ENCODE assay signal across 18 cellular contexts in the genomic region with DNA sequence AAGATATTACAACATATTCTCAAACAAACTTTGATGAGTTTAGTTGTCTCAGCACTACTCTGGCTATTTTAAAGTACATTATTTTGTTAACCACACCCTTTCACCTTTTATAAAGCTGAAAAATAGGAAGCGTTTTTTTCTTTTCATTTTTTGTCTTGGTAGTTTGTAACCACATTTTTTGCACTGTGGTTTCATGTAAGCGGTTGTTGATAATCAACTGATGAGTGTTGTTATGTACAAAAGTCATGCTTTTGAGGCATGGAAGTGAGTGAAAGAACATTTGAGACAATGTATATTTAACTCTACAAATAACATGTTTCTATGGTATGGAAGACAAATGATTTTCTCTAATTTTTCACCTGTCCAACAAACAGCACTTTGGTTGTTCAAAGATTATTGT. TPM values are rescaled to one million over a fixed set of nuclear protein-coding genes. Genes with fewer than 3 reads are reported as not detected.
DNase-seq lines count a peak whose midpoint lies in the region; ATAC-seq, FAIRE-seq and TF ChIP-seq lines count a peak whose summit lies in the region.
"Had no signal": no experiment of that assay in that cellular context is flagged by ENCODE, and none has a peak within 500 bp of the region (broad histone marks: within the 10 kb centered on the region; RNA-seq: fewer than 3 reads in every experiment).

No MANE protein-coding gene starts in this region.

- H3K4me3 Mint-ChIP-seq in T-helper 17 cell, result peak overlapping the region; percentile 51
- H3K4me3 Mint-ChIP-seq in naive thymus-derived CD8-positive, alpha-beta T cell, result peak overlapping the region in 5 of 10 donors; percentile 11 to 62 (median 20)
- H3K4me3 Mint-ChIP-seq: HFFc6 had no signal

- H3K36me3 Mint-ChIP-seq in T-helper 17 cell (ENCODE audit: low read depth), result no peaks in the 10 kb centered on the region
- H3K36me3 Mint-ChIP-seq in naive thymus-derived CD8-positive, alpha-beta T cell, result no peaks in the 10 kb centered on the region

- peak; percentile 21 for ATAC-seq in HG03354 (IDR thresholded peaks at IDR 0.05; ENCODE audit: poor library complexity, severe bottlenecking, unreplicated experiment)
- ATAC-seq in T-helper 17 cell, result peak; percentile 75
- peak; percentile 61 to 64 for ATAC-seq in naive thymus-derived CD8-positive, alpha-beta T cell
- ATAC-seq: body of pancreas, right cardiac atrium had no signal

- H3K9me3 Mint-ChIP-seq in naive thymus-derived CD8-positive, alpha-beta T cell, result peaks cover 0 to 7% (median 0%) of the 10 kb centered on the region in 9 donors
- H3K9me3 Mint-ChIP-seq: HFFc6 had no signal

- no peak for TF ChIP-seq CTCF in D721Med (IDR thresholded peaks at IDR 0.05; ENCODE audit: insufficient read depth, missing control alignments)

- no peak for TF ChIP-seq POLR2A in GM12892 (IDR thresholded peaks at IDR 0.05; ENCODE audit: low read depth, low read length)

- FAIRE-seq in GM12892 (lab: Jason Lieb, UNC) (peak; percentile 75), D721Med (lab: Jason Lieb, UNC) (no peak)
- FAIRE-seq: GM12891 had no signal

- POLR2A ChIA-PET in naive thymus-derived CD8-positive, alpha-beta T cell (lab: Charles Lee), result interaction anchor here (1.1 to 1.3 kb wide), 2 partner anchors 51 to 103 kb away, joined by 5 to 8 read pairs; a partner anchor contains a TSS

- H3K4me1 Mint-ChIP-seq in T-helper 17 cell, result peaks cover 35% of the 10 kb centered on the region
- peaks cover 17 to 66% (median 29%) of the 10 kb centered on the region in 4 donors for H3K4me1 Mint-ChIP-seq in naive thymus-derived CD8-positive, alpha-beta T cell

- peak overlapping the region; percentile 79 for H3K27ac Mint-ChIP-seq in T-helper 17 cell
- H3K27ac Mint-ChIP-seq in naive thymus-derived CD8-positive, alpha-beta T cell, result peak overlapping the region in 4 of 10 donors; percentile 37 to 67 (median 44)
- H3K27ac Mint-ChIP-seq: HFFc6 had no signal

- H3K27me3 Mint-ChIP-seq in T-helper 17 cell, result no peaks in the 10 kb centered on the region
- no peaks in the 10 kb centered on the region for H3K27me3 Mint-ChIP-seq in naive thymus-derived CD8-positive, alpha-beta T cell

- no peak for DNase-seq in GM12892 (ENCODE audit: insufficient read length)
- no peak for DNase-seq in T-helper 17 cell
- DNase-seq in naive thymus-derived CD8-positive, alpha-beta T cell, result peak in 3 of 10 donors; percentile 15 to 41 (median 31)
- DNase-seq in D721Med (ENCODE audit: insufficient read length, low spot score), result no peak
- no peak for DNase-seq in OCI-M2 (lab: John Stamatoyannopoulos, UW; ENCODE audit: unreplicated experiment)
- no peak for DNase-seq in middle frontal gyrus (ENCODE audit: extremely low spot score, low spot score)
- DNase-seq: activated naive CD4-positive, alpha-beta T cell; body of pancreas; C1 segment of cervical spinal cord; esophagus squamous epithelium; HFFc6; NCI-H187; NCI-H446 treated with DMSO at 0.1 percent for 48 hours; PC-9; right cardiac atrium; stimulated activated CD4-positive, alpha-beta T cell treated with anti-CD3 and anti-CD28 coated beads, Interleukin-1b, Interleukin-23, amount 100 ng/mL, for 48 hours had no signal

- H3K9me3 ChIP-seq in T-helper 17 cell (ENCODE audit: control insufficient read depth, low read length, poor library complexity, severe bottlenecking), result no peaks in the 10 kb centered on the region
- H3K9me3 ChIP-seq: body of pancreas, esophagus squamous epithelium had no signal

RNA-seq across cellular contexts. Expression of a gene that starts 52.1 kb away (rescaled TPM):
- 23.3 TPM for polyA plus RNA-seq in GM12892 (2012; ENCODE audit: missing spikeins)
- total RNA-seq in T-helper 17 cell, result 100 to 1,000 TPM; 123 to 158 TPM
- 10 to 100 TPM; 52.2 to 52.5 TPM for total RNA-seq in naive thymus-derived CD8-positive, alpha-beta T cell
- 10 to 100 TPM; 16.3 to 30.9 (median 26.4) TPM for polyA plus RNA-seq in naive thymus-derived CD8-positive, alpha-beta T cell

Comparison
In these comparisons a context has a peak if more than half of its experiments do, and no peak if none do; other contexts are left out.
1. ATAC-seq: peak in every context shown above with its lines; median percentile 75 in T-helper 17 cell; 62 in naive thymus-derived CD8-positive, alpha-beta T cell; 21 in HG03354.